11 cellular contexts compared by ENCODE assay signal in genomic region chr16:21940570-21940969, GRCh38. TPM values are rescaled to one million over a fixed set of nuclear protein-coding genes. Genes with fewer than 3 reads are reported as not detected.
DNase-seq lines count a peak whose midpoint lies in the region.
"Had no signal": no experiment of that assay in that cellular context is flagged by ENCODE, and none has a peak within 500 bp of the region (broad histone marks: within the 10 kb centered on the region; RNA-seq: fewer than 3 reads in every experiment).

No MANE protein-coding gene starts in this region.

- peak; percentile 9 for DNase-seq in CD1c-positive myeloid dendritic cell (ENCODE audit: extremely low spot score)
- peak; percentile 33 for DNase-seq in NOMO-1 treated with DMSO at 0.1 percent for 48 hours (lab: John Stamatoyannopoulos, UW; ENCODE audit: unreplicated experiment)
- peak; percentile 6 for DNase-seq in OCI-M1 (lab: John Stamatoyannopoulos, UW)
- no peak for DNase-seq in HCEC 1CT
- no peak for DNase-seq in NCI-H1694 treated with DMSO at 0.1 percent for 48 hours (lab: John Stamatoyannopoulos, UW)
- DNase-seq in mucosa of gallbladder (ENCODE audit: low spot score) = no peak
- DNase-seq: Calu3; CD8-positive, alpha-beta T cell; DMS79 treated with DMSO at 0.1 percent for 48 hours; GF-D8; H9 had no signal

RNA-seq across cellular contexts. Expression of gene UQCRC2, which starts 12.6 kb away (rescaled TPM):
- 235 TPM for total RNA-seq in mucosa of gallbladder

Comparison
In these comparisons a context has a peak if more than half of its experiments do, and no peak if none do; other contexts are left out.
1. DNase-seq: peak in CD1c-positive myeloid dendritic cell (single experiment), NOMO-1 treated with DMSO at 0.1 percent for 48 hours (single experiment) and OCI-M1 (single experiment); none in HCEC 1CT (single experiment), NCI-H1694 treated with DMSO at 0.1 percent for 48 hours (single experiment) and mucosa of gallbladder (single experiment).